ENCODE assay signal across 19 cellular contexts in genomic region chr11:126329644-126330200, GRCh38. TPM values are rescaled to one million over a fixed set of nuclear protein-coding genes. Genes with fewer than 3 reads are reported as not detected.
A peak's percentile ranks its signal among the peaks of the same experiment; 100 is the strongest.
DNase-seq lines count a peak whose midpoint lies in the region; FAIRE-seq and TF ChIP-seq lines count a peak whose summit lies in the region.
"Had no signal": no experiment of that assay in that cellular context is flagged by ENCODE, and none has a peak within 500 bp of the region (broad histone marks: within the 10 kb centered on the region; RNA-seq: fewer than 3 reads in every experiment).

No MANE protein-coding gene starts in this region.

- no peak overlapping the region for H3K4me3 ChIP-seq in CD8-positive, alpha-beta memory T cell (ENCODE audit: low read length)
- H3K4me3 ChIP-seq: gastroesophageal sphincter, K562, smooth muscle cell, thoracic aorta had no signal

- no peaks in the 10 kb centered on the region for H3K9me3 Mint-ChIP-seq in CD8-positive, alpha-beta memory T cell
- no peaks in the 10 kb centered on the region for H3K9me3 Mint-ChIP-seq in activated T-helper 2 cell treated with anti-CD3 and anti-CD28 coated beads, Interferon-gamma antibody, Interleukin-2, Interleukin-4, amounts not matched to agents 10 μg/mL and 5 μg/mL and 100 μg/mL, durations not matched to agents 14 hours and 24 hours and 36 hours
- no peaks in the 10 kb centered on the region for H3K9me3 Mint-ChIP-seq in nephron progenitor cell
- H3K9me3 Mint-ChIP-seq: dendritic cell treated with granulocyte-macrophage colony-stimulating factor and Interleukin-4, amounts not matched to agents 40 ng/mL and 50 ng/mL, for 4 days; mesothelial cell of epicardium had no signal

- H3K4me1 ChIP-seq in CD8-positive, alpha-beta memory T cell (ENCODE audit: insufficient read depth, low read length), result peaks cover 24% of the 10 kb centered on the region

- peak overlapping the region; percentile 63 to 97 (median 92) for H3K27ac Mint-ChIP-seq in CD8-positive, alpha-beta memory T cell
- peak overlapping the region; percentile 64 for H3K27ac Mint-ChIP-seq in activated T-helper 2 cell treated with anti-CD3 and anti-CD28 coated beads, Interferon-gamma antibody, Interleukin-2, Interleukin-4, amounts not matched to agents 10 μg/mL and 5 μg/mL and 100 μg/mL, durations not matched to agents 14 hours and 24 hours and 36 hours
- peak overlapping the region; percentile 99 for H3K27ac Mint-ChIP-seq in nephron progenitor cell
- H3K27ac Mint-ChIP-seq: dendritic cell treated with granulocyte-macrophage colony-stimulating factor and Interleukin-4, amounts not matched to agents 40 ng/mL and 50 ng/mL, for 4 days; mesothelial cell of epicardium had no signal

- H3K4me1 Mint-ChIP-seq in CD8-positive, alpha-beta memory T cell, result peaks cover 42 to 59% (median 54%) of the 10 kb centered on the region in 3 donors
- H3K4me1 Mint-ChIP-seq in activated T-helper 2 cell treated with anti-CD3 and anti-CD28 coated beads, Interferon-gamma antibody, Interleukin-2, Interleukin-4, amounts not matched to agents 10 μg/mL and 5 μg/mL and 100 μg/mL, durations not matched to agents 14 hours and 24 hours and 36 hours (ENCODE audit: low read depth), result peaks cover 20% of the 10 kb centered on the region
- peaks cover 68% of the 10 kb centered on the region for H3K4me1 Mint-ChIP-seq in nephron progenitor cell
- H3K4me1 Mint-ChIP-seq: mesothelial cell of epicardium had no signal

- H3K36me3 ChIP-seq in CD8-positive, alpha-beta memory T cell (ENCODE audit: insufficient read depth, low read length), result peaks cover 16% of the 10 kb centered on the region
- H3K36me3 ChIP-seq: brain microvascular endothelial cell had no signal

- DNase-seq in AG09319 (ENCODE audit: extremely low read depth, low read depth) (peak; percentile 60), nephron progenitor cell (no peak), GM12892 (ENCODE audit: insufficient read length) (no peak), SHP77 (lab: John Stamatoyannopoulos, UW) (no peak), CD1c-positive myeloid dendritic cell (ENCODE audit: extremely low spot score) (no peak)
- peak in 4 of 5 donors; percentile 10 to 66 (median 51) for DNase-seq in CD8-positive, alpha-beta memory T cell
- DNase-seq in activated T-helper 2 cell treated with anti-CD3 and anti-CD28 coated beads, Interferon-gamma antibody, Interleukin-2, Interleukin-4, amounts not matched to agents 10 μg/mL and 5 μg/mL and 100 μg/mL, durations not matched to agents 14 hours and 24 hours and 36 hours (ENCODE audit: low spot score), result no peak
- DNase-seq: activated CD4-positive, alpha-beta T cell treated with anti-CD3 and anti-CD28 coated beads for 1 hour; AML-193; brain microvascular endothelial cell; NCI-H1930; stimulated activated CD4-positive, alpha-beta T cell treated with anti-CD3 and anti-CD28 coated beads, Interleukin-4, amount 100 ng/mL, for 24 hours had no signal

- no peak overlapping the region for H3K27ac ChIP-seq in CD8-positive, alpha-beta memory T cell (ENCODE audit: low read depth, low read length)
- H3K27ac ChIP-seq: brain microvascular endothelial cell, epithelial cell of prostate, gastroesophageal sphincter, thoracic aorta had no signal

- POLR2A ChIA-PET in CD8-positive, alpha-beta memory T cell (lab: Charles Lee), result no interaction called here

- TF ChIP-seq CTCF in AG09319 (IDR thresholded peaks at IDR 0.05; ENCODE audit: low read depth, low read length) (no peak; the same call in 1 of the 2 replicates), nephron progenitor cell (IDR thresholded peaks at IDR 0.05) (no peak)

- no peaks in the 10 kb centered on the region for H3K27me3 ChIP-seq in CD8-positive, alpha-beta memory T cell (ENCODE audit: insufficient read depth, low read length, poor library complexity, severe bottlenecking)
- H3K27me3 ChIP-seq: brain microvascular endothelial cell, gastroesophageal sphincter had no signal

- H3K27me3 Mint-ChIP-seq in CD8-positive, alpha-beta memory T cell, result peaks cover 0 to 1% of the 10 kb centered on the region in 2 donors
- no peaks in the 10 kb centered on the region for H3K27me3 Mint-ChIP-seq in activated T-helper 2 cell treated with anti-CD3 and anti-CD28 coated beads, Interferon-gamma antibody, Interleukin-2, Interleukin-4, amounts not matched to agents 10 μg/mL and 5 μg/mL and 100 μg/mL, durations not matched to agents 14 hours and 24 hours and 36 hours (ENCODE audit: low read depth)
- peaks cover 5% of the 10 kb centered on the region for H3K27me3 Mint-ChIP-seq in nephron progenitor cell (ENCODE audit: low read depth, poor library complexity)
- H3K27me3 Mint-ChIP-seq: dendritic cell treated with granulocyte-macrophage colony-stimulating factor and Interleukin-4, amounts not matched to agents 40 ng/mL and 50 ng/mL, for 4 days had no signal

- intact Hi-C loops in activated T-helper 2 cell treated with anti-CD3 and anti-CD28 coated beads, Interferon-gamma antibody, Interleukin-2, Interleukin-4, amounts not matched to agents 10 μg/mL and 5 μg/mL and 100 μg/mL, durations not matched to agents 14 hours and 24 hours and 36 hours (cut with micrococcal nuclease), result no loop called here

- peaks cover 6 to 64% (median 20%) of the 10 kb centered on the region in 3 donors for H3K36me3 Mint-ChIP-seq in CD8-positive, alpha-beta memory T cell
- H3K36me3 Mint-ChIP-seq in activated T-helper 2 cell treated with anti-CD3 and anti-CD28 coated beads, Interferon-gamma antibody, Interleukin-2, Interleukin-4, amounts not matched to agents 10 μg/mL and 5 μg/mL and 100 μg/mL, durations not matched to agents 14 hours and 24 hours and 36 hours (ENCODE audit: low read depth), result peaks cover 19% of the 10 kb centered on the region
- peaks cover 34% of the 10 kb centered on the region for H3K36me3 Mint-ChIP-seq in nephron progenitor cell (ENCODE audit: low read depth)

- TF ChIP-seq POLR2A in GM12892 (IDR thresholded peaks at IDR 0.05; ENCODE audit: low read depth, low read length), result no peak

- no peak for FAIRE-seq in GM12892 (lab: Jason Lieb, UNC)
- FAIRE-seq: K562 had no signal

- CTCF ChIA-PET in CD8-positive, alpha-beta memory T cell (lab: Charles Lee), result interaction anchor here (1.7 kb wide), 1 partner anchor 13 kb away, joined by 5 read pairs; no protein-coding TSS in a partner anchor

- H3K9me3 ChIP-seq in CD8-positive, alpha-beta memory T cell (ENCODE audit: low read length), result no peaks in the 10 kb centered on the region
- H3K9me3 ChIP-seq: gastroesophageal sphincter, thoracic aorta had no signal

- H3K4me3 Mint-ChIP-seq in CD8-positive, alpha-beta memory T cell, result peak overlapping the region in 5 of 7 donors; percentile 4 to 79 (median 68)
- H3K4me3 Mint-ChIP-seq in activated T-helper 2 cell treated with anti-CD3 and anti-CD28 coated beads, Interferon-gamma antibody, Interleukin-2, Interleukin-4, amounts not matched to agents 10 μg/mL and 5 μg/mL and 100 μg/mL, durations not matched to agents 14 hours and 24 hours and 36 hours (ENCODE audit: low read depth), result no peak overlapping the region
- no peak overlapping the region for H3K4me3 Mint-ChIP-seq in nephron progenitor cell
- H3K4me3 Mint-ChIP-seq: dendritic cell treated with granulocyte-macrophage colony-stimulating factor and Interleukin-4, amounts not matched to agents 40 ng/mL and 50 ng/mL, for 4 days; mesothelial cell of epicardium had no signal

RNA-seq across cellular contexts. Expression of gene ST3GAL4, which starts 25.8 kb away (rescaled TPM):
- total RNA-seq in CD8-positive, alpha-beta memory T cell, result 10 to 100 TPM; 11.0 to 12.5 TPM
- polyA plus RNA-seq in CD8-positive, alpha-beta memory T cell, result 8.3 TPM
- 12.4 and 14.4 TPM in 2 replicates for total RNA-seq in activated T-helper 2 cell treated with anti-CD3 and anti-CD28 coated beads, Interferon-gamma antibody, Interleukin-2, Interleukin-4, amounts not matched to agents 10 μg/mL and 5 μg/mL and 100 μg/mL, durations not matched to agents 14 hours and 24 hours and 36 hours
- 4.3 TPM for polyA plus RNA-seq in GM12892 (2012; ENCODE audit: missing spikeins)

RNA-seq across cellular contexts. Expression of gene DCPS, which starts 25.9 kb away (rescaled TPM):
- 10 to 100 TPM; 40.0 to 42.4 TPM for total RNA-seq in CD8-positive, alpha-beta memory T cell
- polyA plus RNA-seq in CD8-positive, alpha-beta memory T cell, result 59.6 TPM
- 39.8 and 42.1 TPM in 2 replicates for total RNA-seq in activated T-helper 2 cell treated with anti-CD3 and anti-CD28 coated beads, Interferon-gamma antibody, Interleukin-2, Interleukin-4, amounts not matched to agents 10 μg/mL and 5 μg/mL and 100 μg/mL, durations not matched to agents 14 hours and 24 hours and 36 hours
- 41.4 TPM for polyA plus RNA-seq in GM12892 (2012; ENCODE audit: missing spikeins)

RNA-seq across cellular contexts. Expression of gene TIRAP, which starts 46.8 kb away (rescaled TPM):
- total RNA-seq in CD8-positive, alpha-beta memory T cell, result 10 to 100 TPM; 10.6 to 11.3 TPM
- 13.0 TPM for polyA plus RNA-seq in CD8-positive, alpha-beta memory T cell
- 15.9 TPM in 2 replicates for total RNA-seq in activated T-helper 2 cell treated with anti-CD3 and anti-CD28 coated beads, Interferon-gamma antibody, Interleukin-2, Interleukin-4, amounts not matched to agents 10 μg/mL and 5 μg/mL and 100 μg/mL, durations not matched to agents 14 hours and 24 hours and 36 hours
- 4.3 TPM for polyA plus RNA-seq in GM12892 (2012; ENCODE audit: missing spikeins)

Comparison
In these comparisons a context has a peak if more than half of its experiments do, and no peak if none do; other contexts are left out.
1. DNase-seq: peak in AG09319 (single experiment) and CD8-positive, alpha-beta memory T cell (4 of 5); none in activated T-helper 2 cell treated with anti-CD3 and anti-CD28 coated beads, Interferon-gamma antibody, Interleukin-2, Interleukin-4, amounts not matched to agents 10 μg/mL and 5 μg/mL and 100 μg/mL, durations not matched to agents 14 hours and 24 hours and 36 hours (single experiment), nephron progenitor cell (single experiment), GM12892 (single experiment), SHP77 (0 of 2) and CD1c-positive myeloid dendritic cell (single experiment).
2. H3K4me3 Mint-ChIP-seq: peak in CD8-positive, alpha-beta memory T cell (5 of 7); none in activated T-helper 2 cell treated with anti-CD3 and anti-CD28 coated beads, Interferon-gamma antibody, Interleukin-2, Interleukin-4, amounts not matched to agents 10 μg/mL and 5 μg/mL and 100 μg/mL, durations not matched to agents 14 hours and 24 hours and 36 hours (single experiment) and nephron progenitor cell (single experiment).
3. Peak in every context shown above with its lines, with median percentiles within 50 percentile points of each other: H3K27ac Mint-ChIP-seq.